Comparison of ENCODE assay signal across 8 cellular contexts in the genomic region with DNA sequence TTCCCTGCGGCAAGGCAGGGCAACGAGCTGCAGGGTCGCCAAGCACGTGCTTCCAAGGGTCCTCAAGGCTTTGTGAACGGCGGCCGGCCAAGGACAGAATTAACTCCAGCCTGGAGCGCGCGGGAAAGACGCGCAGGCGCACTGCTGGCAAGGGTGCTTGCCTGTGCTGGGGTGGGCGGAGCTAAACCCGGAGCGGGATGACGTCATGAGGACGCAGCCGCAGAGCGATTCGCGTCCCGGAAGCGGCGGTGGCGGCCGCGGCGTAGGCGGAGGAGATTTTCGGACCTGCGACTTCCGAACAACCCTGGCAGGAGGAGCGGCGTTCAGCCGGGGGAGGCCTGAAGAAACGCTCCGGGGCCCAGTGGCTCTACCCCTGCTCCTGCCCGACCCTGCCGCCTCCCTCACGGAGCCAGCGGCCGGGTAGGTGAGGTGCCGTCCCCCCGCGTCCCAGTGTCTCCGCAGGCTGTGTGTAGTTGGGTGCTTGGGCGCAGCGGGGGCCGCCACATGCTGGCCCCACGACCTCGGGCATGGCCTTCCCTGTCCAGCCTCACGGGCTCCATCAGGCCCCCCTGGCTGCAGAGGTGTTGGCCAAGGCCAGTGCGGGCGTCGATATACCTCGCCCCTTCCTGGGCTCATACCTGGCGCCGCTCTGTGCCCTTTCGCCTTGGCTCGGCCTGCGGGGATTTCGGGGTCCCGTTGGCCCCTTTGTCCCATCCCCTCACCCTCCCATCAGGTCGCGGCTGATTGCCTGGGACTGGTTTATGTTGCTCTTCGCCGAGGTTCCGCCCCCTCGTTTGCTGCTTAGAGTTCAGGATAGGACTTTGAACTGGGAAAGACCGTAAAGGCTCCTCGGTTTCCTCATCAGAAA. TPM values are rescaled to one million over a fixed set of nuclear protein-coding genes. Genes with fewer than 3 reads are reported as not detected.
DNase-seq lines count a peak whose midpoint lies in the region; ATAC-seq lines count a peak whose summit lies in the region.

TSS of gene ZFYVE27 (plus strand) at position 227 of the 868 bp plus-strand sequence. CDS start 1,350 bp downstream, outside the sequence.

- DNase-seq in C1 segment of cervical spinal cord (lab: John Stamatoyannopoulos, UW) (peak; percentile 46 to 95 (median 88)), NCI-H69 (lab: John Stamatoyannopoulos, UW) (peak; percentile 92), dedifferentiated amniotic fluid mesenchymal stem cell (ENCODE audit: extremely low spot score) (peak; percentile 94), left lobe of liver (ENCODE audit: low spot score) (peak; percentile 97)
- DNase-seq in activated CD4-positive, alpha-beta T cell treated with anti-CD3 and anti-CD28 coated beads, Interleukin-2, amount 50 U/mL, for 24 hours (ENCODE audit: low read depth in 1 of 2, low spot score in 1 of 2), result peak; percentile 94 to 95
- DNase-seq in stimulated activated CD4-positive, alpha-beta T cell treated with anti-CD3 and anti-CD28 coated beads, Interleukin-2, amount 100 ng/mL, for 24 hours, result peak; percentile 96 to 99

- ATAC-seq in GM19328 (IDR thresholded peaks at IDR 0.05; ENCODE audit: unreplicated experiment) (peak; percentile 73), HG03469 (IDR thresholded peaks at IDR 0.05; ENCODE audit: unreplicated experiment) (peak; percentile 67), left lobe of liver (peak; percentile 94)

RNA-seq across cellular contexts. Expression of gene ZFYVE27, which starts in this region (rescaled TPM):
- 10.7 TPM for total RNA-seq in left lobe of liver

Comparison
In these comparisons a context has a peak if more than half of its experiments do, and no peak if none do; other contexts are left out.
1. Peak in every context shown above with its lines: DNase-seq and ATAC-seq.